ENCODE assay signal across 18 cellular contexts in genomic region chr5:57202811-57203210, GRCh38. TPM values are rescaled to one million over a fixed set of nuclear protein-coding genes. Genes with fewer than 3 reads are reported as not detected.
DNase-seq lines count a peak whose midpoint lies in the region; ATAC-seq and TF ChIP-seq lines count a peak whose summit lies in the region.
"Had no signal": no experiment of that assay in that cellular context is flagged by ENCODE, and none has a peak within 500 bp of the region (broad histone marks: within the 10 kb centered on the region; RNA-seq: fewer than 3 reads in every experiment).

No MANE protein-coding gene starts in this region.

- H3K4me2 ChIP-seq in SK-N-SH, result no peak overlapping the region

- no peak overlapping the region for H3K4me3 ChIP-seq in CD8-positive, alpha-beta memory T cell (ENCODE audit: low read length)
- no peak overlapping the region for H3K4me3 ChIP-seq in adipocyte (ENCODE audit: low read length)
- H3K4me3 ChIP-seq in naive thymus-derived CD4-positive, alpha-beta T cell (ENCODE audit: low read length), result no peak overlapping the region
- no peak overlapping the region for H3K4me3 ChIP-seq in SK-N-SH (ENCODE audit: low read depth in 2 of 2, low read length in 1 of 2)
- H3K4me3 ChIP-seq: BLaER1 treated with 17β-estradiol and CSF1 and Interleukin-3, amounts not matched to agents 10 nM and 100 nM; K562; Peyer's patch had no signal

- WGBS in SK-N-SH (ENCODE audit: low lambda C conversion rate), result 93% methylated on average over 1 of the region's 1 CpG

- H3F3A ChIP-seq in SK-N-SH (replicated peaks; ENCODE audit: insufficient read depth), result peaks cover 5% of the 10 kb centered on the region

- no peak overlapping the region for H2AFZ ChIP-seq in SK-N-SH (ENCODE audit: low read depth)

- intact Hi-C loops in naive thymus-derived CD4-positive, alpha-beta T cell (cut with micrococcal nuclease), result loop anchor here in 1 of 2 donors (1.0 kb wide), 1 partner anchor 7 kb away; no protein-coding TSS in a partner anchor

- H3K79me2 ChIP-seq in SK-N-SH (ENCODE audit: insufficient read depth), result peaks cover 100% of the 10 kb centered on the region

- no peaks in the 10 kb centered on the region for H3K9me2 ChIP-seq in SK-N-SH

- no peak for TF ChIP-seq RAD21 in SK-N-SH (IDR thresholded peaks at IDR 0.05; ENCODE audit: low read length)

- no peaks in the 10 kb centered on the region for H3K9me3 Mint-ChIP-seq in CD8-positive, alpha-beta memory T cell
- no peaks in the 10 kb centered on the region for H3K9me3 Mint-ChIP-seq in naive thymus-derived CD4-positive, alpha-beta T cell

- H3K27me3 Mint-ChIP-seq in CD8-positive, alpha-beta memory T cell, result no peaks in the 10 kb centered on the region
- no peaks in the 10 kb centered on the region for H3K27me3 Mint-ChIP-seq in naive thymus-derived CD4-positive, alpha-beta T cell

- H3K4me3 Mint-ChIP-seq in CD8-positive, alpha-beta memory T cell, result no peak overlapping the region
- peak overlapping the region in 2 of 10 donors; percentile 25 to 30 for H3K4me3 Mint-ChIP-seq in naive thymus-derived CD4-positive, alpha-beta T cell

- 0 out of 2 replicates have a peak overlapping the region, but pooled peaks have one; percentile 18 for H3K27ac ChIP-seq in 22Rv1
- H3K27ac ChIP-seq in CD8-positive, alpha-beta memory T cell (ENCODE audit: low read depth, low read length), result no peak overlapping the region
- H3K27ac ChIP-seq in naive thymus-derived CD4-positive, alpha-beta T cell (ENCODE audit: low read depth, low read length), result peak overlapping the region; percentile 44
- no peak overlapping the region for H3K27ac ChIP-seq in SK-N-SH (ENCODE audit: low read depth in 2 of 2, low read length in 1 of 2)
- H3K27ac ChIP-seq: BLaER1 treated with 17β-estradiol and CSF1 and Interleukin-3, amounts not matched to agents 10 nM and 100 nM; Peyer's patch had no signal

- H3K36me3 ChIP-seq in CD8-positive, alpha-beta memory T cell (ENCODE audit: insufficient read depth, low read length), result no peaks in the 10 kb centered on the region
- H3K36me3 ChIP-seq in adipocyte (ENCODE audit: control insufficient read depth, insufficient read depth, low read length, severe bottlenecking) (no peaks in the 10 kb centered on the region), SK-N-SH (replicated peaks in 1 of 2; ENCODE audit: control insufficient read depth in 1 of 2, insufficient read depth in 2 of 2, low read length in 1 of 2) (peaks cover 0 to 7% of the 10 kb centered on the region in 2 experiments)
- H3K36me3 ChIP-seq in naive thymus-derived CD4-positive, alpha-beta T cell (ENCODE audit: control insufficient read depth in 2 of 3, insufficient read depth in 3 of 3, low read length in 3 of 3), result peaks cover 0 to 7% (median 0%) of the 10 kb centered on the region in 3 experiments
- H3K36me3 ChIP-seq: Peyer's patch had no signal

- no peak for DNase-seq in CD8-positive, alpha-beta memory T cell
- DNase-seq in adipocyte (ENCODE audit: low read depth) (peak; percentile 23), SK-N-SH (no peak), omental fat pad (ENCODE audit: low spot score) (no peak)
- DNase-seq in naive thymus-derived CD4-positive, alpha-beta T cell, result no peak
- DNase-seq: DMS 273 treated with DMSO at 0.1 percent for 48 hours; NCI-H1105 treated with DMSO at 0.1 percent for 48 hours; NCI-H1694; NCI-H2107; NCI-H510A; NCI-H748 treated with DMSO at 0.1 percent for 48 hours; NK-92 treated with Interleukin-12 subunit alpha and Interleukin-12 subunit beta, amount 100 ng/mL, for 24 hours; Peyer's patch had no signal

- H3K4me1 Mint-ChIP-seq in CD8-positive, alpha-beta memory T cell, result peaks cover 73 to 93% (median 87%) of the 10 kb centered on the region in 3 donors
- peaks cover 49 to 91% (median 81%) of the 10 kb centered on the region in 7 donors for H3K4me1 Mint-ChIP-seq in naive thymus-derived CD4-positive, alpha-beta T cell

- no peak for ATAC-seq in naive thymus-derived CD4-positive, alpha-beta T cell
- no peak for ATAC-seq in GM18498 (IDR thresholded peaks at IDR 0.05; ENCODE audit: unreplicated experiment)
- ATAC-seq in HG02884 (IDR thresholded peaks at IDR 0.05; ENCODE audit: unreplicated experiment), result no peak
- ATAC-seq in omental fat pad (ENCODE audit: low FRiP score), result no peak
- ATAC-seq: K562 had no signal

- no peak for TF ChIP-seq CTCF in 22Rv1 (IDR thresholded peaks at IDR 0.05)
- no peak for TF ChIP-seq CTCF in SK-N-SH (IDR thresholded peaks at IDR 0.05)
- TF ChIP-seq CTCF in omental fat pad (IDR thresholded peaks at IDR 0.05), result no peak

- peaks cover 81% of the 10 kb centered on the region for H4K20me1 ChIP-seq in SK-N-SH (ENCODE audit: insufficient read depth)

- peaks cover 69% of the 10 kb centered on the region for H3K4me1 ChIP-seq in CD8-positive, alpha-beta memory T cell (ENCODE audit: insufficient read depth, low read length)
- H3K4me1 ChIP-seq in adipocyte (ENCODE audit: control insufficient read depth, insufficient read depth, low read length) (no peaks in the 10 kb centered on the region), SK-N-SH (ENCODE audit: control insufficient read depth in 1 of 2, insufficient read depth in 2 of 2, low read depth in 1 of 2, low read length in 1 of 2) (peaks cover 4 to 12% of the 10 kb centered on the region in 2 experiments; a peak in 2 of 4 replicates)
- peaks cover 17 to 48% of the 10 kb centered on the region in 2 donors for H3K4me1 ChIP-seq in naive thymus-derived CD4-positive, alpha-beta T cell (ENCODE audit: control insufficient read depth in 2 of 2, insufficient read depth in 2 of 2, low read length in 2 of 2)

- no peak for TF ChIP-seq EP300 in SK-N-SH (IDR thresholded peaks at IDR 0.05; ENCODE audit: borderline replicate concordance in 1 of 2, low read depth in 1 of 2, low read length in 1 of 2)

- H3K9me3 ChIP-seq in CD8-positive, alpha-beta memory T cell (ENCODE audit: low read length), result no peaks in the 10 kb centered on the region
- H3K9me3 ChIP-seq in adipocyte (ENCODE audit: control insufficient read depth, low read length) (no peaks in the 10 kb centered on the region), SK-N-SH (no peaks in the 10 kb centered on the region)
- H3K9me3 ChIP-seq in naive thymus-derived CD4-positive, alpha-beta T cell (ENCODE audit: control insufficient read depth in 2 of 3, low read length in 3 of 3), result no peaks in the 10 kb centered on the region
- H3K9me3 ChIP-seq: BLaER1 treated with 17β-estradiol and CSF1 and Interleukin-3, amounts not matched to agents 10 nM and 100 nM; Peyer's patch had no signal

- H3K9ac ChIP-seq in adipocyte (ENCODE audit: low read length) (no peak overlapping the region), SK-N-SH (no peak overlapping the region)
- H3K9ac ChIP-seq: BLaER1 treated with 17β-estradiol and CSF1 and Interleukin-3, amounts not matched to agents 10 nM and 100 nM had no signal

- H3K27me3 ChIP-seq in CD8-positive, alpha-beta memory T cell (ENCODE audit: insufficient read depth, low read length, poor library complexity, severe bottlenecking), result no peaks in the 10 kb centered on the region
- H3K27me3 ChIP-seq in adipocyte (replicated peaks; ENCODE audit: control insufficient read depth, insufficient read depth, low read length), result no peaks in the 10 kb centered on the region
- no peaks in the 10 kb centered on the region for H3K27me3 ChIP-seq in naive thymus-derived CD4-positive, alpha-beta T cell (ENCODE audit: control insufficient read depth in 2 of 2, insufficient read depth in 2 of 2, low read length in 2 of 2)
- no peaks in the 10 kb centered on the region for H3K27me3 ChIP-seq in SK-N-SH (ENCODE audit: insufficient read depth)
- H3K27me3 ChIP-seq: BLaER1 treated with 17β-estradiol and CSF1 and Interleukin-3, amounts not matched to agents 10 nM and 100 nM; Peyer's patch had no signal

- peaks cover 0 to 34% (median 6%) of the 10 kb centered on the region in 3 donors for H3K36me3 Mint-ChIP-seq in CD8-positive, alpha-beta memory T cell
- H3K36me3 Mint-ChIP-seq in naive thymus-derived CD4-positive, alpha-beta T cell, result peaks cover 0 to 6% (median 4%) of the 10 kb centered on the region in 5 donors

- H3K27ac Mint-ChIP-seq in CD8-positive, alpha-beta memory T cell, result peak overlapping the region in 7 of 8 donors; percentile 29 to 86 (median 54)
- H3K27ac Mint-ChIP-seq in naive thymus-derived CD4-positive, alpha-beta T cell, result peak overlapping the region in 8 of 9 donors; percentile 43 to 91 (median 74)

- CTCF ChIA-PET in CD8-positive, alpha-beta memory T cell (lab: Charles Lee), result interaction anchor here (0.9 kb wide), 1 partner anchor 13 kb away, joined by 3 read pairs; no protein-coding TSS in a partner anchor
- CTCF ChIA-PET in naive thymus-derived CD4-positive, alpha-beta T cell (lab: Charles Lee), result interaction anchor here (0.6 to 1.3 kb wide), 2 partner anchors 14 to 460 kb away, joined by 3 read pairs; no protein-coding TSS in a partner anchor
- CTCF ChIA-PET in SK-N-SH (lab: Yijun Ruan, JAX), result interaction anchor here (1.6 kb wide), 1 partner anchor 10 kb away, joined by 3 read pairs; no protein-coding TSS in a partner anchor

- POLR2A ChIA-PET in CD8-positive, alpha-beta memory T cell (lab: Charles Lee), result no interaction called here
- POLR2A ChIA-PET in naive thymus-derived CD4-positive, alpha-beta T cell (lab: Charles Lee), result interaction anchor here (0.6 kb wide), 1 partner anchor 27 kb away, joined by 4 read pairs; no protein-coding TSS in a partner anchor
- POLR2A ChIA-PET in SK-N-SH (lab: Yijun Ruan, JAX), result no interaction called here

TF ChIP-seq in SK-N-SH, 30 proteins besides CTCF, POLR2A, EP300 and RAD21 (continues in another document):
- TF ChIP-seq GATA2 (CRISPR knock-in tag; IDR thresholded peaks at IDR 0.05) (no peak), SIN3A (IDR thresholded peaks at IDR 0.05; ENCODE audit: borderline replicate concordance, low read depth, low read length) (no peak), NRF1 (IDR thresholded peaks at IDR 0.05; ENCODE audit: low read depth, low read length) (no peak)
- TF ChIP-seq, protein P1, sequence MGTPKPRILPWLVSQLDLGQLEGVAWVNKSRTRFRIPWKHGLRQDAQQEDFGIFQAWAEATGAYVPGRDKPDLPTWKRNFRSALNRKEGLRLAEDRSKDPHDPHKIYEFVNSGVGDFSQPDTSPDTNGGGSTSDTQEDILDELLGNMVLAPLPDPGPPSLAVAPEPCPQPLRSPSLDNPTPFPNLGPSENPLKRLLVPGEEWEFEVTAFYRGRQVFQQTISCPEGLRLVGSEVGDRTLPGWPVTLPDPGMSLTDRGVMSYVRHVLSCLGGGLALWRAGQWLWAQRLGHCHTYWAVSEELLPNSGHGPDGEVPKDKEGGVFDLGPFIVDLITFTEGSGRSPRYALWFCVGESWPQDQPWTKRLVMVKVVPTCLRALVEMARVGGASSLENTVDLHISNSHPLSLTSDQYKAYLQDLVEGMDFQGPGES (IDR thresholded peaks at IDR 0.05; ENCODE audit: low read depth, low read length), result no peak

RNA-seq across cellular contexts. Expression of gene GPBP1, which starts 29.0 kb away (rescaled TPM):
- total RNA-seq in CD8-positive, alpha-beta memory T cell, result 10 to 100 TPM; 77.7 to 81.9 TPM
- 101 TPM for polyA plus RNA-seq in CD8-positive, alpha-beta memory T cell
- 100 to 1,000 TPM in 4 of 5 experiments, 10 to 100 TPM in 1; 99.2 to 149 (median 116) TPM for total RNA-seq in naive thymus-derived CD4-positive, alpha-beta T cell
- polyA plus RNA-seq in naive thymus-derived CD4-positive, alpha-beta T cell, result 100 to 1,000 TPM in 1 of 2 donors, 10 to 100 TPM in 1; 97.1 to 112 TPM
- polyA plus RNA-seq in SK-N-SH (2012; rRNA removed), result 11.4 and 14.2 TPM in 2 replicates
- polyA plus RNA-seq in SK-N-SH (2012; cell fraction: cytosol; rRNA removed), result 17.5 and 23.1 TPM in 2 replicates
- 10.6 and 23.1 TPM in 2 replicates for polyA plus RNA-seq in SK-N-SH (2012; cell fraction: nucleus; rRNA removed)
- total RNA-seq in omental fat pad, result 10 to 100 TPM; 56.1 to 99.0 (median 83.3) TPM

Comparison
In these comparisons a context has a peak if more than half of its experiments do, and no peak if none do; other contexts are left out.
1. H3K27ac ChIP-seq: peak in 22Rv1 (single experiment) and naive thymus-derived CD4-positive, alpha-beta T cell (single experiment); none in CD8-positive, alpha-beta memory T cell (single experiment) and SK-N-SH (0 of 2).